In genomic region chr17:66487933-66488572, GRCh38 we compare ENCODE assay signal across 22 cellular contexts.
"Had no signal": no experiment of that assay in that cellular context is flagged by ENCODE, and none has a peak within 500 bp of the region (broad histone marks: within the 10 kb centered on the region; RNA-seq: fewer than 3 reads in every experiment).

No MANE protein-coding gene starts in this region.

- H3K4me3 ChIP-seq: cardiac muscle cell, tibial nerve had no signal

- H3K27ac ChIP-seq: cardiac muscle cell, foreskin keratinocyte, parathyroid adenoma, tibial nerve had no signal

- H3K4me1 ChIP-seq: parathyroid adenoma had no signal

- H2AFZ ChIP-seq: parathyroid adenoma had no signal

- FAIRE-seq: urothelium cell line had no signal

- H3K27me3 ChIP-seq: cardiac muscle cell, foreskin keratinocyte, tibial nerve had no signal

- H3K9me2 ChIP-seq: SK-N-SH had no signal

- H3K9ac ChIP-seq: parathyroid adenoma, SK-N-SH had no signal

- H3K27me3 Mint-ChIP-seq: activated naive CD8-positive, alpha-beta T cell treated with anti-CD3 and anti-CD28 coated beads, Interleukin-2, amount 50 U/mL, for 24 hours; stimulated activated naive CD8-positive, alpha-beta T cell treated with anti-CD3 and anti-CD28 coated beads, Interleukin-15, amount 100 ng/mL, for 72 hours had no signal

- H3K79me2 ChIP-seq: parathyroid adenoma had no signal

- H3K4me2 ChIP-seq: SK-N-SH had no signal

- H3K9me3 ChIP-seq: SK-N-SH, tibial nerve had no signal

- H3K27ac Mint-ChIP-seq: activated naive CD8-positive, alpha-beta T cell treated with anti-CD3 and anti-CD28 coated beads, Interleukin-2, amount 50 U/mL, for 24 hours; immature natural killer cell; stimulated activated effector memory CD8-positive, alpha-beta T cell treated with anti-CD3 and anti-CD28 coated beads, Interleukin-12 subunit alpha, Interleukin-12 subunit beta, amount 100 ng/mL, for 72 hours; stimulated activated naive CD8-positive, alpha-beta T cell treated with anti-CD3 and anti-CD28 coated beads, Interleukin-15, amount 100 ng/mL, for 72 hours; T-helper 2 cell treated with Interferon-gamma antibody and Interleukin-4, amounts not matched to agents 5 μg/mL and 100 μg/mL, for 36 hours had no signal

- H3K36me3 Mint-ChIP-seq: stimulated activated effector memory CD8-positive, alpha-beta T cell treated with anti-CD3 and anti-CD28 coated beads, Interleukin-12 subunit alpha, Interleukin-12 subunit beta, amount 100 ng/mL, for 72 hours had no signal

- H3K4me3 Mint-ChIP-seq: activated naive CD8-positive, alpha-beta T cell treated with anti-CD3 and anti-CD28 coated beads, Interleukin-2, amount 50 U/mL, for 24 hours; immature natural killer cell; stimulated activated effector memory CD8-positive, alpha-beta T cell treated with anti-CD3 and anti-CD28 coated beads, Interleukin-12 subunit alpha, Interleukin-12 subunit beta, amount 100 ng/mL, for 72 hours; stimulated activated naive CD8-positive, alpha-beta T cell treated with anti-CD3 and anti-CD28 coated beads, Interleukin-15, amount 100 ng/mL, for 72 hours; T-helper 2 cell treated with Interferon-gamma antibody and Interleukin-4, amounts not matched to agents 5 μg/mL and 100 μg/mL, for 36 hours had no signal

- H3K9me3 Mint-ChIP-seq: activated naive CD8-positive, alpha-beta T cell treated with anti-CD3 and anti-CD28 coated beads, Interleukin-2, amount 50 U/mL, for 24 hours; immature natural killer cell; stimulated activated effector memory CD8-positive, alpha-beta T cell treated with anti-CD3 and anti-CD28 coated beads, Interleukin-12 subunit alpha, Interleukin-12 subunit beta, amount 100 ng/mL, for 72 hours; stimulated activated naive CD8-positive, alpha-beta T cell treated with anti-CD3 and anti-CD28 coated beads, Interleukin-15, amount 100 ng/mL, for 72 hours; T-helper 2 cell treated with Interferon-gamma antibody and Interleukin-4, amounts not matched to agents 5 μg/mL and 100 μg/mL, for 36 hours had no signal

- DNase-seq: activated CD4-positive, alpha-beta T cell treated with anti-CD3 and anti-CD28 coated beads for 1 hour; activated CD4-positive, alpha-beta T cell treated with anti-CD3 and anti-CD28 coated beads, Interleukin-2, amount 50 U/mL, for 48 hours; activated naive CD4-positive, alpha-beta T cell treated with Interleukin-2 at 50 U/mL for 16 hours; activated naive CD8-positive, alpha-beta T cell treated with anti-CD3 and anti-CD28 coated beads, Interleukin-2, amount 50 U/mL, for 24 hours; dermis blood vessel endothelial cell; effector CD8-positive, alpha-beta T cell; erythroblast; foreskin keratinocyte; immature natural killer cell; kidney glomerular epithelial cell; mesenchymal stem cell; nucleus accumbens; right cardiac atrium; SK-N-SH; stimulated activated CD4-positive, alpha-beta T cell treated with anti-CD3 and anti-CD28 coated beads, Interleukin-2, amount 100 ng/mL, for 24 hours; stimulated activated naive CD8-positive, alpha-beta T cell treated with anti-CD3 and anti-CD28 coated beads, Interleukin-15, amount 100 ng/mL, for 72 hours had no signal

- ATAC-seq: activated naive CD8-positive, alpha-beta T cell treated with anti-CD3 and anti-CD28 coated beads, Interleukin-2, amount 50 U/mL, for 24 hours; foreskin keratinocyte; right cardiac atrium; stimulated activated effector memory CD8-positive, alpha-beta T cell treated with anti-CD3 and anti-CD28 coated beads, Interleukin-12 subunit alpha, Interleukin-12 subunit beta, amount 100 ng/mL, for 72 hours; stimulated activated naive CD8-positive, alpha-beta T cell treated with anti-CD3 and anti-CD28 coated beads, Interleukin-15, amount 100 ng/mL, for 72 hours had no signal

- H3K36me3 ChIP-seq: cardiac muscle cell, tibial nerve had no signal
